In genomic region chr5:13991365-13991764, GRCh38 we compare ENCODE assay signal across 1 cellular context.
TF ChIP-seq lines count a peak whose summit lies in the region.

No MANE protein-coding gene starts in this region.

TF ChIP-seq in WTC11, 78 proteins besides CTCF, POLR2A, EP300 and RAD21 (continued from another document):
- TF ChIP-seq ZNF532 (CRISPR knock-in tag; IDR thresholded peaks at IDR 0.05; ENCODE audit: borderline replicate concordance), result no peak
